ENCODE assay signal across 8 cellular contexts in the genomic region with DNA sequence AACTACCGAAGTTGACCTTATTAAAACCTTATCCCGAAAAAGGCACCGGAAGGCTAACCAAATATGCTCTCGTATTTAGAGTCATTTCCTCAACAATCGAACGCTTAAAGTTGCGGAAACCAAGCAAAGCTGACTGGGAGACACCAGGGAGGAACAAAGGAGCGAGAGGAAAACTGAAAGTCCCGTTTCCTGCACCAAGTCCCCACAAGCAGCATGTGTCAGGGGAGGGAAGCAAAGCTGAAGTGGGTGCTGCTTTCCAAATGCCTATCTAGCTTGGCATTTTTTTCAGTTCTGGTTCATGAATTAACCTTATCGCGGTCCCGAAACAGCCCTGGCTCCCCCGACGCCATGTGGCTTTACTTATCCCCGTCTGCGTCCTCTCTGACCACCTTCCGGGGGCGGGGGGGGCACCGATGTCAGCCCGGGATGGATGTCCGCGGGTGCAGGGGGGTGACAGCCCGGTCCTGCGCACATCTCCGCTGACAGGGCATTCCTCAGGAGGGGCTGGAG. TPM values are rescaled to one million over a fixed set of nuclear protein-coding genes. Genes with fewer than 3 reads are reported as not detected.
DNase-seq lines count a peak whose midpoint lies in the region; ATAC-seq and TF ChIP-seq lines count a peak whose summit lies in the region.

No MANE protein-coding gene starts in this region.

- POLR2A ChIA-PET in PC-9 (lab: Charles Lee; ENCODE audit: unreplicated experiment) = interaction anchor here (0.6 to 1.0 kb wide), 2 partner anchors 34 to 36 kb away, joined by 3 to 12 read pairs; no protein-coding TSS in a partner anchor

- no peak overlapping the region for H3K27ac ChIP-seq in DOHH2 (ENCODE audit: low read depth, low read length)
- H3K27ac ChIP-seq in mesodermal cell (ENCODE audit: low read depth, low read length, severe bottlenecking) = peak overlapping the region; percentile 89
- peak overlapping the region; percentile 71 for H3K27ac ChIP-seq in tibial artery
- no peak overlapping the region for H3K27ac ChIP-seq in PC-9

- WGBS in mesodermal cell (ENCODE audit: insufficient coverage in 2 of 2), 2 experiments = 5 to 7% methylated on average over 13 to 16 of the region's 25 CpGs

- ATAC-seq in HG02885 (IDR thresholded peaks at IDR 0.05; ENCODE audit: poor library complexity, unreplicated experiment) = peak; percentile 37
- peak; percentile 46 for ATAC-seq in T-helper 17 cell

- peak overlapping the region; percentile 89 for H3K4me3 Mint-ChIP-seq in T-helper 17 cell

- H3K27me3 Mint-ChIP-seq in T-helper 17 cell = no peaks in the 10 kb centered on the region

- no peaks in the 10 kb centered on the region for H3K27me3 ChIP-seq in DOHH2 (ENCODE audit: control insufficient read depth, low read length)
- H3K27me3 ChIP-seq in tibial artery = no peaks in the 10 kb centered on the region
- no peaks in the 10 kb centered on the region for H3K27me3 ChIP-seq in PC-9 (ENCODE audit: insufficient read depth, low read depth)

- H3F3A ChIP-seq in DOHH2 (ENCODE audit: control insufficient read depth, insufficient read depth) = peaks cover 3% of the 10 kb centered on the region; the same call in 1 of the 2 replicates
- no peaks in the 10 kb centered on the region for H3F3A ChIP-seq in PC-9 (ENCODE audit: insufficient read depth, low read depth)

- H3K9me2 ChIP-seq in DOHH2 (replicated peaks; ENCODE audit: control insufficient read depth, low read length) (no peaks in the 10 kb centered on the region), PC-9 (ENCODE audit: insufficient read depth) (no peaks in the 10 kb centered on the region)

- CTCF ChIA-PET in PC-9 (lab: Charles Lee) = no interaction called here

- TF ChIP-seq CTCF in DOHH2 (IDR thresholded peaks at IDR 0.05; ENCODE audit: low read depth, low read length, poor library complexity, severe bottlenecking) (no peak), epithelial cell of esophagus (IDR thresholded peaks at IDR 0.05; ENCODE audit: insufficient read depth, low read depth, low read length, missing control alignments) (no peak), tibial artery (IDR thresholded peaks at IDR 0.05) (no peak), PC-9 (conservative IDR thresholded peaks at IDR 0.05) (no peak)

- no peak overlapping the region for H2AFZ ChIP-seq in PC-9

- H3K4me1 Mint-ChIP-seq in T-helper 17 cell = peaks cover 74% of the 10 kb centered on the region

- H3K4me2 ChIP-seq in DOHH2 (ENCODE audit: low read length) (peak overlapping the region; percentile 72), PC-9 (no peak overlapping the region)

- H3K27ac Mint-ChIP-seq in T-helper 17 cell = peak overlapping the region; percentile 51

- DNase-seq in T-helper 17 cell (no peak), epithelial cell of esophagus (ENCODE audit: low read depth) (peak; percentile 53), tibial artery (peak in 1 of 2 donors; percentile 64), PC-9 (no peak), middle frontal gyrus (ENCODE audit: extremely low spot score, low spot score) (no peak)

- intact Hi-C loops in tibial artery (cut with DNase I; ENCODE audit: low total_unique reads) = no loop called here
- intact Hi-C loops in PC-9 (cut with micrococcal nuclease; ENCODE audit: unreplicated experiment) = no loop called here

- no TSS peak for BruUV-seq in PC-9 (replicated peaks; lab: Mats Ljungman, UMichigan)

- H3K4me3 ChIP-seq in DOHH2 (ENCODE audit: low read length) (peak overlapping the region; percentile 58), epithelial cell of esophagus (ENCODE audit: low read length) (peak overlapping the region; percentile 50), mesodermal cell (ENCODE audit: extremely low read depth, insufficient read depth, low read length, poor library complexity, severe bottlenecking) (peak overlapping the region; percentile 27), tibial artery (peak overlapping the region; percentile 60 to 69), PC-9 (no peak overlapping the region)

- peaks cover 40% of the 10 kb centered on the region for H3K4me1 ChIP-seq in DOHH2 (ENCODE audit: control insufficient read depth, low read length)
- H3K4me1 ChIP-seq in mesodermal cell (ENCODE audit: control insufficient read depth, insufficient read depth, low read length, poor library complexity, severe bottlenecking) = peaks cover 71% of the 10 kb centered on the region
- H3K4me1 ChIP-seq in tibial artery = peaks cover 0 to 21% (median 12%) of the 10 kb centered on the region in 4 donors
- H3K4me1 ChIP-seq in PC-9 (replicated peaks; ENCODE audit: insufficient read depth) = no peaks in the 10 kb centered on the region

- peaks cover 2% of the 10 kb centered on the region; the same call in 1 of the 2 replicates for H3K36me3 ChIP-seq in DOHH2 (ENCODE audit: control insufficient read depth, low read length)
- peaks cover 8% of the 10 kb centered on the region for H3K36me3 ChIP-seq in mesodermal cell (ENCODE audit: control insufficient read depth, insufficient read depth, low read length)
- H3K36me3 ChIP-seq in tibial artery = no peaks in the 10 kb centered on the region
- H3K36me3 ChIP-seq in PC-9 (ENCODE audit: low read depth) = no peaks in the 10 kb centered on the region

- no peaks in the 10 kb centered on the region for H3K9me3 ChIP-seq in DOHH2 (ENCODE audit: control insufficient read depth, insufficient read depth, low read length)
- H3K9me3 ChIP-seq in T-helper 17 cell (ENCODE audit: control insufficient read depth, low read length, poor library complexity, severe bottlenecking) = no peaks in the 10 kb centered on the region
- H3K9me3 ChIP-seq in mesodermal cell (ENCODE audit: control insufficient read depth, low read length) = no peaks in the 10 kb centered on the region
- no peaks in the 10 kb centered on the region for H3K9me3 ChIP-seq in tibial artery
- H3K9me3 ChIP-seq in PC-9 (ENCODE audit: insufficient read depth, low read depth) = no peaks in the 10 kb centered on the region

- H4K20me1 ChIP-seq in DOHH2 (ENCODE audit: control insufficient read depth, insufficient read depth, low read depth, low read length) (peaks cover 11% of the 10 kb centered on the region), PC-9 (ENCODE audit: insufficient read depth) (peaks cover 39% of the 10 kb centered on the region)

- H3K79me2 ChIP-seq in DOHH2 (ENCODE audit: control insufficient read depth, low read length) = peaks cover 100% of the 10 kb centered on the region
- H3K79me2 ChIP-seq in PC-9 (ENCODE audit: low read depth) = peaks cover 42% of the 10 kb centered on the region

- H3K36me3 Mint-ChIP-seq in T-helper 17 cell (ENCODE audit: low read depth) = no peaks in the 10 kb centered on the region

RNA-seq across cellular contexts. Expression of gene ZNF516, which starts 44.1 kb away (rescaled TPM):
- total RNA-seq in T-helper 17 cell (10 to 100 TPM; 16.5 to 29.6 TPM), PC-9 (2021) (31.5 and 32.7 TPM in 2 replicates)
- polyA plus RNA-seq in mesodermal cell (2013, experiment 1 of 2) = 56.5 TPM
- 65.2 TPM for polyA plus RNA-seq in mesodermal cell (2013, experiment 2 of 2)

Comparison
In these comparisons a context has a peak if more than half of its experiments do, and no peak if none do; other contexts are left out.
1. H3K27ac ChIP-seq: peak in mesodermal cell (single experiment) and tibial artery (2 of 2); none in DOHH2 (single experiment) and PC-9 (single experiment).